Comparison of ENCODE assay signal across 10 cellular contexts in the genomic region with DNA sequence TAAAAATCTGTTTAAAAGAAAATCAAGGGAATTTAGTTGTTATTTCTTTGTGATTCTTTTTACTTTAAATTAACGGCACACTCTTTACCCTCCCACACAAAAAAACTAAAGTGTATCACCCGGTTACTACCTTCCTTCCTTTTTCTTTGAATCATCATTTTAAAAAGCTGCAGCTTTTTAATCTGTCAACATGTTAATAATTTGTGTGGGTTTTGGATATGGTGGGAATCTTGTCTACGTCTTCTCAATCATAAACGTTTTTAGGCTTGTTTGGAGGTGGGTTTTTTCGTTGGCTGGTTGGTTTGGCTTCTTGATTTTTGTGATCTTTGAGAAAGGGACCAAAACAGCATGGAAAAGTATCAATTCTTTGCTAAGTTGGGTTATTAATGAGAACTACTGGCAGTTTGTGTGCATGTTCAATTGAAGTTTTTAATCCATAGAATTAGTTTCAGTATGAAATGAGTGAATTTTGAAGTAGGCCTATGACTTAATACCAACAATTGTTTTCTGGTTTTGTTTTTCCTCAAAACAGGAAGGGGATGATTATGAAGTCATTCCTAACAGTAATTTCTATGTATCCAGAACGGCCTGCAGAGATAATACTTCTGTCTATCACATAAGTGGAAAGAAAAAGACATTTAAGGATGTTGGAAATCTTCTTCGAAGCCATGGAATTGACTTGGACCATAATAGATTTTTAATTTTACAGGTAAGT. TPM values are rescaled to one million over a fixed set of nuclear protein-coding genes. Genes with fewer than 3 reads are reported as not detected.
DNase-seq lines count a peak whose midpoint lies in the region; ATAC-seq, FAIRE-seq and TF ChIP-seq lines count a peak whose summit lies in the region.
"Had no signal": no experiment of that assay in that cellular context is flagged by ENCODE, and none has a peak within 500 bp of the region (broad histone marks: within the 10 kb centered on the region; RNA-seq: fewer than 3 reads in every experiment).

No MANE protein-coding gene starts in this region.

- H2AFZ ChIP-seq in keratinocyte (ENCODE audit: control insufficient read depth, low read length) (no peak overlapping the region), neuronal stem cell (ENCODE audit: low read length) (no peak overlapping the region)

- H3K9me3 ChIP-seq in right cardiac atrium (ENCODE audit: control insufficient read depth, low read length) (no peaks in the 10 kb centered on the region), keratinocyte (ENCODE audit: control insufficient read depth, low read depth, low read length) (no peaks in the 10 kb centered on the region), vagina (no peaks in the 10 kb centered on the region), neuronal stem cell (replicated peaks in 1 of 2; ENCODE audit: control insufficient read depth in 2 of 2, insufficient read depth in 1 of 2, low read depth in 1 of 2, low read length in 2 of 2) (peaks cover 0 to 4% of the 10 kb centered on the region in 2 donors), prostate gland (no peaks in the 10 kb centered on the region)

- TF ChIP-seq POLR2A in vagina (IDR thresholded peaks at IDR 0.05) (no peak), prostate gland (IDR thresholded peaks at IDR 0.05) (no peak)

- H3K14ac ChIP-seq in neuronal stem cell (ENCODE audit: low read length), result no peak overlapping the region

- DNase-seq in right cardiac atrium (no peak), cardiac septum (ENCODE audit: low spot score) (no peak), keratinocyte (ENCODE audit: low read depth, low spot score) (no peak), vagina (ENCODE audit: extremely low spot score in 2 of 2) (no peak), neuronal stem cell (ENCODE audit: low spot score) (no peak), prostate gland (ENCODE audit: low spot score) (no peak)
- no peak for DNase-seq in activated CD8-positive, alpha-beta T cell treated with anti-CD3 and anti-CD28 coated beads for 36 hours
- DNase-seq: GF-D8, NCI-H526 treated with DMSO at 0.1 percent for 48 hours had no signal

- H3K79me1 ChIP-seq in neuronal stem cell (ENCODE audit: low read depth, low read length), result peaks cover 5% of the 10 kb centered on the region

- H3K4me2 ChIP-seq in keratinocyte (ENCODE audit: control insufficient read depth, extremely low read depth, insufficient read depth, low read depth, low read length), result peak overlapping the region; percentile 81
- no peak overlapping the region for H3K4me2 ChIP-seq in neuronal stem cell (ENCODE audit: insufficient read depth, low read length, poor library complexity, severe bottlenecking)

- no peak for FAIRE-seq in keratinocyte (lab: Jason Lieb, UNC)

- no peak overlapping the region for H3K4ac ChIP-seq in neuronal stem cell (ENCODE audit: low read length)

- CTCF ChIA-PET in activated CD8-positive, alpha-beta T cell treated with anti-CD3 and anti-CD28 coated beads for 36 hours (lab: Charles Lee), result interaction anchor here (1.5 kb wide), 1 partner anchor 10 kb away, joined by 8 read pairs; no protein-coding TSS in a partner anchor

- POLR2A ChIA-PET in activated CD8-positive, alpha-beta T cell treated with anti-CD3 and anti-CD28 coated beads for 36 hours (lab: Charles Lee), result interaction anchor here (1.0 kb wide), 1 partner anchor 11 kb away, joined by 3 read pairs; no protein-coding TSS in a partner anchor

- H3K18ac ChIP-seq in neuronal stem cell (ENCODE audit: low read length), result no peak overlapping the region

- peak overlapping the region; percentile 31 for H3K4me3 Mint-ChIP-seq in activated CD8-positive, alpha-beta T cell treated with anti-CD3 and anti-CD28 coated beads for 36 hours

- intact Hi-C loops in right cardiac atrium (cut with DNase I) (no loop called here), cardiac septum (cut with DNase I) (loop anchor here (10.0 kb wide), 1 partner anchor 569 kb away; a partner anchor contains a TSS), vagina (cut with DNase I) (no loop called here), prostate gland (cut with DNase I) (loop anchor here (10.0 kb wide), 1 partner anchor 331 kb away; no protein-coding TSS in a partner anchor)
- intact Hi-C loops in activated CD8-positive, alpha-beta T cell treated with anti-CD3 and anti-CD28 coated beads for 36 hours (cut with micrococcal nuclease), result loop anchor here (5.0 kb wide), 1 partner anchor 38 kb away; no protein-coding TSS in a partner anchor

- no peak overlapping the region for H4K8ac ChIP-seq in neuronal stem cell (ENCODE audit: low read depth, low read length)

- no peak overlapping the region for H3K9ac ChIP-seq in keratinocyte (ENCODE audit: control insufficient read depth, extremely low read depth, insufficient read depth, low read length)
- H3K9ac ChIP-seq in neuronal stem cell (ENCODE audit: low read depth, low read length, poor library complexity), result no peak overlapping the region

- peaks cover 93% of the 10 kb centered on the region for H3K79me2 ChIP-seq in keratinocyte (ENCODE audit: control insufficient read depth, insufficient read depth, low read length)

- peak overlapping the region; percentile 54 for H3K4me3 ChIP-seq in right cardiac atrium (ENCODE audit: low read length)
- H3K4me3 ChIP-seq in keratinocyte (ENCODE audit: control insufficient read depth in 2 of 3, extremely low read depth in 1 of 3, insufficient read depth in 2 of 3, low read depth in 1 of 3, low read length in 3 of 3), result no peak overlapping the region
- H3K4me3 ChIP-seq in vagina, result no peak overlapping the region
- H3K4me3 ChIP-seq in neuronal stem cell (ENCODE audit: low read length in 2 of 2), result no peak overlapping the region
- H3K4me3 ChIP-seq in prostate gland, result no peak overlapping the region

- H3K36me3 ChIP-seq in keratinocyte (ENCODE audit: control insufficient read depth in 2 of 2, extremely low read depth in 1 of 2, insufficient read depth in 2 of 2, low read length in 2 of 2) (peaks cover 0 to 4% of the 10 kb centered on the region in 2 experiments), vagina (no peaks in the 10 kb centered on the region), neuronal stem cell (replicated peaks in 1 of 2; ENCODE audit: control insufficient read depth in 2 of 2, insufficient read depth in 2 of 2, low read length in 2 of 2) (peaks cover 1 to 82% of the 10 kb centered on the region in 2 donors), prostate gland (no peaks in the 10 kb centered on the region)

- H4K20me1 ChIP-seq in keratinocyte (ENCODE audit: control insufficient read depth, extremely low read depth, insufficient read depth, low read length), result peaks cover 6% of the 10 kb centered on the region

- H3K23ac ChIP-seq in neuronal stem cell (ENCODE audit: low read depth, low read length, poor library complexity), result no peak overlapping the region

- H3K4me1 Mint-ChIP-seq in activated CD8-positive, alpha-beta T cell treated with anti-CD3 and anti-CD28 coated beads for 36 hours (ENCODE audit: low read depth), result peaks cover 22% of the 10 kb centered on the region

- H3K27me3 ChIP-seq in right cardiac atrium (ENCODE audit: control insufficient read depth, insufficient read depth) (no peaks in the 10 kb centered on the region), keratinocyte (ENCODE audit: control insufficient read depth, extremely low read depth, insufficient read depth, low read length) (no peaks in the 10 kb centered on the region), vagina (no peaks in the 10 kb centered on the region), neuronal stem cell (ENCODE audit: control insufficient read depth in 3 of 3, insufficient read depth in 3 of 3, low read depth in 1 of 3, low read length in 3 of 3) (no peaks in the 10 kb centered on the region), prostate gland (replicated peaks; ENCODE audit: insufficient read depth) (no peaks in the 10 kb centered on the region)

- H2BK120ac ChIP-seq in neuronal stem cell (ENCODE audit: low read depth, low read length), result no peak overlapping the region

- no peak overlapping the region for H2BK5ac ChIP-seq in neuronal stem cell (ENCODE audit: low read length)

- no peaks in the 10 kb centered on the region for H3K9me3 Mint-ChIP-seq in activated CD8-positive, alpha-beta T cell treated with anti-CD3 and anti-CD28 coated beads for 36 hours

- no peak overlapping the region for H2BK12ac ChIP-seq in neuronal stem cell (ENCODE audit: low read length)

- no peak overlapping the region for H2BK15ac ChIP-seq in neuronal stem cell (ENCODE audit: low read length)

- H2AK5ac ChIP-seq in neuronal stem cell (ENCODE audit: low read depth, low read length), result no peak overlapping the region

- peaks cover 2% of the 10 kb centered on the region for H3K4me1 ChIP-seq in right cardiac atrium (ENCODE audit: control insufficient read depth, insufficient read depth, low read length)
- peaks cover 12% of the 10 kb centered on the region for H3K4me1 ChIP-seq in keratinocyte (ENCODE audit: control insufficient read depth, extremely low read depth, insufficient read depth, low read length)
- peaks cover 26% of the 10 kb centered on the region for H3K4me1 ChIP-seq in vagina
- peaks cover 0 to 4% of the 10 kb centered on the region in 2 donors for H3K4me1 ChIP-seq in neuronal stem cell (ENCODE audit: control insufficient read depth in 2 of 2, insufficient read depth in 1 of 2, low read depth in 1 of 2, low read length in 2 of 2)
- no peaks in the 10 kb centered on the region for H3K4me1 ChIP-seq in prostate gland (replicated peaks)

- no peak overlapping the region for H3K27ac Mint-ChIP-seq in activated CD8-positive, alpha-beta T cell treated with anti-CD3 and anti-CD28 coated beads for 36 hours

- dilution Hi-C loops in keratinocyte (cut with MboI; ENCODE audit: extremely low pct_ligation_motif_present, low sequenced_read_pairs), result no loop called here

- no peak overlapping the region for H4K91ac ChIP-seq in neuronal stem cell (ENCODE audit: low read depth, low read length, poor library complexity)

- H3K9me1 ChIP-seq in keratinocyte (ENCODE audit: control insufficient read depth, extremely low read depth, insufficient read depth, low read length), result no peaks in the 10 kb centered on the region

- peaks cover 60% of the 10 kb centered on the region for H3K36me3 Mint-ChIP-seq in activated CD8-positive, alpha-beta T cell treated with anti-CD3 and anti-CD28 coated beads for 36 hours (ENCODE audit: low read depth)

- 41% methylated on average over 7 of the region's 7 CpGs for WGBS in right cardiac atrium
- WGBS in neuronal stem cell (ENCODE audit: extremely low coverage in 2 of 2, insufficient read length in 2 of 2, insufficient replicate concordance in 1 of 2), 2 donors, result no CpG with 5 or more reads among the region's 7 CpGs
- 80% methylated on average over 7 of the region's 7 CpGs for WGBS in prostate gland

- H3K27ac ChIP-seq in right cardiac atrium (ENCODE audit: low read length) (no peak overlapping the region), keratinocyte (ENCODE audit: control insufficient read depth, insufficient read depth, low read length) (peak overlapping the region; percentile 29), vagina (peak overlapping the region; percentile 97), neuronal stem cell (replicated peaks; ENCODE audit: low read length) (no peak overlapping the region), prostate gland (no peak overlapping the region)

- TF ChIP-seq CTCF in activated CD8-positive, alpha-beta T cell treated with anti-CD3 and anti-CD28 coated beads for 36 hours (IDR thresholded peaks at IDR 0.05), result no peak
- TF ChIP-seq CTCF in keratinocyte (optimal IDR thresholded peaks at IDR 0.05 in 1 of 3, IDR thresholded peaks at IDR 0.05 in 1 of 3, conservative IDR thresholded peaks at IDR 0.05 in 1 of 3; ENCODE audit: extremely low read depth in 1 of 3, insufficient read depth in 2 of 3, low read length in 3 of 3), result no peak
- no peak for TF ChIP-seq CTCF in vagina (IDR thresholded peaks at IDR 0.05)
- no peak for TF ChIP-seq CTCF in prostate gland (IDR thresholded peaks at IDR 0.05)

- peaks cover 6% of the 10 kb centered on the region for H3K27me3 Mint-ChIP-seq in activated CD8-positive, alpha-beta T cell treated with anti-CD3 and anti-CD28 coated beads for 36 hours

- ATAC-seq in right cardiac atrium (no peak), HG03108 (IDR thresholded peaks at IDR 0.05; ENCODE audit: unreplicated experiment) (no peak)
- ATAC-seq in activated CD8-positive, alpha-beta T cell treated with anti-CD3 and anti-CD28 coated beads for 36 hours, result no peak

RNA-seq across cellular contexts. Expression of a gene that starts 4.5 kb away (rescaled TPM):
- 10 to 100 TPM; 10.8 to 23.1 (median 16.1) TPM for total RNA-seq in right cardiac atrium
- polyA plus RNA-seq in right cardiac atrium, result 10.9 TPM
- 17.5 TPM for total RNA-seq in cardiac septum
- 100 to 1,000 TPM; 149 to 154 TPM for total RNA-seq in activated CD8-positive, alpha-beta T cell treated with anti-CD3 and anti-CD28 coated beads for 36 hours
- 9.1 to 45.2 TPM (median 32.0 TPM) in 3 replicates for polyA plus RNA-seq in keratinocyte
- polyA plus RNA-seq in keratinocyte (2011; ENCODE audit: low read depth), result 49.3 TPM
- polyA plus RNA-seq in keratinocyte (2011; cell fraction: cytosol; rRNA removed), result 13.1 and 18.1 TPM in 2 replicates
- polyA plus RNA-seq in keratinocyte (2011; cell fraction: nucleus; rRNA removed), result 17.9 and 33.4 TPM in 2 replicates
- polyA plus RNA-seq in keratinocyte (2012; ENCODE audit: low replicate concordance), result 10.0 and 34.1 TPM in 2 replicates
- 2.3 to 16.0 TPM (median 4.3 TPM) in 3 replicates for polyA minus RNA-seq in keratinocyte
- polyA minus RNA-seq in keratinocyte (2011; cell fraction: cytosol; rRNA and poly(A)+ RNA removed), result 7.7 TPM
- 13.7 and 16.4 TPM in 2 replicates for polyA minus RNA-seq in keratinocyte (2011; cell fraction: nucleus; rRNA and poly(A)+ RNA removed)
- total RNA-seq in vagina, result 41.5 TPM
- polyA plus RNA-seq in neuronal stem cell (2013, experiment 1 of 2), result 430 TPM
- polyA plus RNA-seq in neuronal stem cell (2013, experiment 2 of 2), result 436 TPM
- 10 to 100 TPM; 13.8 to 40.4 TPM for total RNA-seq in prostate gland

RNA-seq across cellular contexts. Expression of a gene that starts 4.9 kb away (rescaled TPM):
- total RNA-seq in right cardiac atrium (10 to 100 TPM; 12.8 to 20.2 (median 14.6) TPM), cardiac septum (10.7 TPM), vagina (8.3 TPM), prostate gland (10 to 100 TPM; 16.1 to 43.3 TPM)
- polyA plus RNA-seq in right cardiac atrium (8.8 TPM), keratinocyte (11.2 to 23.6 TPM (median 12.3 TPM) in 3 replicates)
- 10 to 100 TPM in 1 of 2 experiments, 1 to 10 TPM in 1; 9.2 to 10.4 TPM for total RNA-seq in activated CD8-positive, alpha-beta T cell treated with anti-CD3 and anti-CD28 coated beads for 36 hours
- 15.6 TPM for polyA plus RNA-seq in keratinocyte (2011; ENCODE audit: low read depth)
- 8.2 and 13.0 TPM in 2 replicates for polyA plus RNA-seq in keratinocyte (2011; cell fraction: cytosol; rRNA removed)
- 18.8 and 32.7 TPM in 2 replicates for polyA plus RNA-seq in keratinocyte (2011; cell fraction: nucleus; rRNA removed)
- polyA plus RNA-seq in keratinocyte (2012; ENCODE audit: low replicate concordance), result 5.0 and 12.7 TPM in 2 replicates
- polyA minus RNA-seq in keratinocyte, result 2.8 to 15.2 TPM (median 5.4 TPM) in 3 replicates
- polyA minus RNA-seq in keratinocyte (2011; cell fraction: cytosol; rRNA and poly(A)+ RNA removed), result 20.9 TPM
- polyA minus RNA-seq in keratinocyte (2011; cell fraction: nucleus; rRNA and poly(A)+ RNA removed), result 9.4 and 23.5 TPM in 2 replicates
- 23.8 TPM for polyA plus RNA-seq in neuronal stem cell (2013, experiment 1 of 2)
- 24.0 TPM for polyA plus RNA-seq in neuronal stem cell (2013, experiment 2 of 2)

RNA-seq across cellular contexts. Expression of a gene that starts 45.6 kb away (rescaled TPM):
- total RNA-seq in right cardiac atrium, result under 1 TPM; 0.28 to 0.86 (median 0.45) TPM
- 0.16 TPM for polyA plus RNA-seq in right cardiac atrium
- 0.51 TPM for total RNA-seq in cardiac septum
- 10 to 100 TPM; 27.0 to 27.8 TPM for total RNA-seq in activated CD8-positive, alpha-beta T cell treated with anti-CD3 and anti-CD28 coated beads for 36 hours
- polyA plus RNA-seq in keratinocyte, result 4.2 to 8.0 TPM (median 6.3 TPM) in 3 replicates
- 1.7 TPM for polyA plus RNA-seq in keratinocyte (2011; ENCODE audit: low read depth)
- 2.3 and 3.7 TPM in 2 replicates for polyA plus RNA-seq in keratinocyte (2011; cell fraction: cytosol; rRNA removed)
- polyA plus RNA-seq in keratinocyte (2011; cell fraction: nucleus; rRNA removed), result 6.0 and 6.1 TPM in 2 replicates
- polyA plus RNA-seq in keratinocyte (2012; ENCODE audit: low replicate concordance), result 2.4 and 7.9 TPM in 2 replicates
- polyA minus RNA-seq in keratinocyte, result 4.3 to 10.2 TPM (median 4.9 TPM) in 3 replicates
- polyA minus RNA-seq in keratinocyte (2011; cell fraction: cytosol; rRNA and poly(A)+ RNA removed), result 4.2 TPM
- 9.2 and 17.8 TPM in 2 replicates for polyA minus RNA-seq in keratinocyte (2011; cell fraction: nucleus; rRNA and poly(A)+ RNA removed)
- 6.1 TPM for total RNA-seq in vagina
- polyA plus RNA-seq in neuronal stem cell (2013, experiment 1 of 2), result 44.2 TPM
- 43.4 TPM for polyA plus RNA-seq in neuronal stem cell (2013, experiment 2 of 2)
- 10 to 100 TPM in 1 of 2 donors, 1 to 10 TPM in 1; 3.2 to 11.4 TPM for total RNA-seq in prostate gland

Comparison
In these comparisons a context has a peak if more than half of its experiments do, and no peak if none do; other contexts are left out.
1. intact Hi-C loops: an anchor here in cardiac septum (10.0 kb wide), activated CD8-positive, alpha-beta T cell treated with anti-CD3 and anti-CD28 coated beads for 36 hours (5.0 kb wide) and prostate gland (10.0 kb wide); none called in right cardiac atrium and vagina.
2. H3K27ac ChIP-seq: peak in keratinocyte (single experiment) and vagina (single experiment); none in right cardiac atrium (single experiment), neuronal stem cell (single experiment) and prostate gland (0 of 2).